13 cellular contexts compared by ENCODE assay signal in the genomic region with DNA sequence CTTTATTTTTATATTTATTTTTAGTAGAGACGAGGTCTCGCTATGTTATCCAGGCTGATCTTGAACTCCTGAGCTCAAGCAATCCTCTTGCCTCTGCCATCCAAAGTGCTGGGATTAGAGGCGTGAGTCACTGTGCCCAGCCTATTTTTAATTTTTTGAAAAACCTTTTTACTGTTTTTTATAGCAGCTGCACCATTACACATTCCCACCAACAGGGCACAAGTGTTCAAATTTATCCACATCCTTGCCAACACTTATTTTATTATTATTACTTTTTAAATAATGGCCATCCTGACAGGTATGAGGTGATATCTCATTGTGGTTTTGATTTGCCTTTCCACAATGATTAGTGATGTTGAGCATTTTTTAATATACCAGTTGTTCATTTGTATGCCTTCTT. TPM values are rescaled to one million over a fixed set of nuclear protein-coding genes. Genes with fewer than 3 reads are reported as not detected.
"Had no signal": no experiment of that assay in that cellular context is flagged by ENCODE, and none has a peak within 500 bp of the region (broad histone marks: within the 10 kb centered on the region; RNA-seq: fewer than 3 reads in every experiment).

No MANE protein-coding gene starts in this region.

- H3K9me3 ChIP-seq: pancreas, thoracic aorta had no signal

- H3K27ac ChIP-seq: pancreas, thoracic aorta had no signal

- H3K4me3 ChIP-seq: pancreas, thoracic aorta had no signal

- H3K4me1 Mint-ChIP-seq: activated naive CD8-positive, alpha-beta T cell treated with anti-CD3 and anti-CD28 coated beads, Interleukin-2, amount 10 ng/mL, durations not matched to agents 7 days and 5 days had no signal

- H3K4me3 Mint-ChIP-seq: activated CD8-positive, alpha-beta T cell treated with anti-CD3 and anti-CD28 coated beads, Interleukin-2, amount 10 ng/mL, durations not matched to agents 7 days and 5 days; activated naive CD8-positive, alpha-beta T cell treated with anti-CD3 and anti-CD28 coated beads, Interleukin-2, amount 10 ng/mL, durations not matched to agents 7 days and 5 days; activated T-cell treated with anti-CD3 and anti-CD28 coated beads, Interleukin-2, amount 50 U/mL, for 72 hours; stimulated activated effector memory CD8-positive, alpha-beta T cell treated with anti-CD3 and anti-CD28 coated beads, Interleukin-12 subunit alpha, Interleukin-12 subunit beta, amount 100 ng/mL, for 72 hours; T-helper 17 cell; WTC11 had no signal

- ATAC-seq: activated CD8-positive, alpha-beta T cell treated with anti-CD3 and anti-CD28 coated beads, Interleukin-2, amount 10 ng/mL, durations not matched to agents 7 days and 5 days; activated T-cell treated with anti-CD3 and anti-CD28 coated beads, Interleukin-2, amount 50 U/mL, for 72 hours; esophagus mucosa; pancreas; stimulated activated effector memory CD8-positive, alpha-beta T cell treated with anti-CD3 and anti-CD28 coated beads, Interleukin-12 subunit alpha, Interleukin-12 subunit beta, amount 100 ng/mL, for 72 hours; T-helper 17 cell; WTC11 had no signal

- H3K36me3 ChIP-seq: pancreas, thoracic aorta had no signal

- H3K4me1 ChIP-seq: pancreas had no signal

- H3K27me3 ChIP-seq: pancreas had no signal

- DNase-seq: activated CD4-positive, alpha-beta T cell treated with anti-CD3 and anti-CD28 coated beads for 48 hours; activated CD8-positive, alpha-beta memory T cell treated with anti-CD3 and anti-CD28 coated beads, Interleukin-2, amount 50 U/mL, for 4 hours; activated CD8-positive, alpha-beta T cell treated with anti-CD3 and anti-CD28 coated beads, Interleukin-2, amount 10 ng/mL, durations not matched to agents 7 days and 5 days; activated naive CD8-positive, alpha-beta T cell treated with anti-CD3 and anti-CD28 coated beads, Interleukin-2, amount 10 ng/mL, durations not matched to agents 7 days and 5 days; activated T-cell treated with anti-CD3 and anti-CD28 coated beads, Interleukin-2, amount 50 U/mL, for 72 hours; pancreas; T-helper 17 cell had no signal

- H3K27ac Mint-ChIP-seq: activated CD8-positive, alpha-beta T cell treated with anti-CD3 and anti-CD28 coated beads, Interleukin-2, amount 10 ng/mL, durations not matched to agents 7 days and 5 days; activated naive CD8-positive, alpha-beta T cell treated with anti-CD3 and anti-CD28 coated beads, Interleukin-2, amount 10 ng/mL, durations not matched to agents 7 days and 5 days; activated T-cell treated with anti-CD3 and anti-CD28 coated beads, Interleukin-2, amount 50 U/mL, for 72 hours; stimulated activated effector memory CD8-positive, alpha-beta T cell treated with anti-CD3 and anti-CD28 coated beads, Interleukin-12 subunit alpha, Interleukin-12 subunit beta, amount 100 ng/mL, for 72 hours; T-helper 17 cell; WTC11 had no signal

- H3K36me3 Mint-ChIP-seq: stimulated activated effector memory CD8-positive, alpha-beta T cell treated with anti-CD3 and anti-CD28 coated beads, Interleukin-12 subunit alpha, Interleukin-12 subunit beta, amount 100 ng/mL, for 72 hours; WTC11 had no signal

RNA-seq across cellular contexts. Expression of a gene that starts 42.5 kb away (rescaled TPM):
- total RNA-seq: dermis microvascular lymphatic vessel endothelial cell, esophagus mucosa had no signal

RNA-seq across cellular contexts. Expression of a gene that starts 47.7 kb away (rescaled TPM):
- total RNA-seq: activated naive CD8-positive, alpha-beta T cell treated with anti-CD3 and anti-CD28 coated beads, Interleukin-2, amount 10 ng/mL, durations not matched to agents 7 days and 5 days; dermis microvascular lymphatic vessel endothelial cell; myocyte; thoracic aorta had no signal
